ENCODE assay signal across 12 cellular contexts in the genomic region with DNA sequence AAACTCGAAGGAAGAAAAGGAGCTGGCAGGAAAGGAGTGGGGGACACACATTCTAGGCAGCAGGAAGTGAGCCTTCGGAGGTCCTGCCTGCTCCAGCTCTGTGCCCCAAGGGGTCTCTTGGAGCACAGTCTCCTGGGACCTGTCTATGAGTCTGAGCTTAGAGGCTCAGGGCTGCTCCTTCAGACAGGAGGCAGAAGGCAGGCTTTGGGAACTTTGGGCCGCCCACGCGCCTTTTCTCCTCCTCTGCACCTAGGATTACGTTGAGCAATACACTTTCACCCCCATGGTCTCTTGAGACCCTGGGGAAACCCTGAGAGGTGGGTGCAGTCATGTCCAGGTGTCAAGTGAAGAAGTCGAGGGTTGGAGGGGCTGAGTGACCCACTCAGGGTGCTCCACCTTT. TPM values are rescaled to one million over a fixed set of nuclear protein-coding genes. Genes with fewer than 3 reads are reported as not detected.
DNase-seq lines count a peak whose midpoint lies in the region; ATAC-seq, FAIRE-seq and TF ChIP-seq lines count a peak whose summit lies in the region.
"Had no signal": no experiment of that assay in that cellular context is flagged by ENCODE, and none has a peak within 500 bp of the region (broad histone marks: within the 10 kb centered on the region; RNA-seq: fewer than 3 reads in every experiment).

No MANE protein-coding gene starts in this region.

- peak overlapping the region in 9 of 10 donors; percentile 52 to 88 (median 68) for H3K4me3 ChIP-seq in heart right ventricle
- H3K4me3 ChIP-seq in choroid plexus epithelial cell (ENCODE audit: low read depth, low read length), result peak overlapping the region; percentile 68
- H3K4me3 ChIP-seq in upper lobe of left lung, result peak overlapping the region in 3 of 4 donors; percentile 61 to 77 (median 70)

- H3K4me3 Mint-ChIP-seq in nephron, result peak overlapping the region; percentile 90 to 91 (median 91)

- intact Hi-C loops in heart right ventricle (cut with DNase I) (loop anchor here in 1 of 10 donors (2.0 kb wide), 1 partner anchor 27 kb away; the partner anchor contains the start of gene SLC35E4), Right ventricle myocardium superior (cut with DNase I) (no loop called here)

- H3K4me1 ChIP-seq in heart right ventricle (peaks cover 6 to 58% (median 42%) of the 10 kb centered on the region in 9 donors), upper lobe of left lung (peaks cover 36 to 54% (median 40%) of the 10 kb centered on the region in 4 donors)

- H3K27me3 ChIP-seq in heart right ventricle (no peaks in the 10 kb centered on the region), upper lobe of left lung (no peaks in the 10 kb centered on the region)

- no peaks in the 10 kb centered on the region for H3K9me3 Mint-ChIP-seq in nephron

- H3K27ac Mint-ChIP-seq in nephron, result peak overlapping the region; percentile 95 to 99 (median 98)

- 71 to 76% methylated on average over 7 of the region's 7 CpGs for WGBS in heart right ventricle, 2 donors
- WGBS in upper lobe of left lung, 2 donors, result 72 to 76% methylated on average over 7 of the region's 7 CpGs

- no peak for FAIRE-seq in GM12891 (lab: Jason Lieb, UNC)
- FAIRE-seq: A549 had no signal

- H3K9me3 ChIP-seq in heart right ventricle, result no peaks in the 10 kb centered on the region
- H3K9me3 ChIP-seq in upper lobe of left lung, result no peaks in the 10 kb centered on the region
- H3K9me3 ChIP-seq: A549 had no signal

- H3K36me3 Mint-ChIP-seq in nephron (ENCODE audit: low read depth), result peaks cover 15% of the 10 kb centered on the region

- DNase-seq in heart right ventricle (no peak), Right ventricle myocardium superior (no peak), choroid plexus epithelial cell (ENCODE audit: low read depth) (no peak), upper lobe of left lung (no peak), hepatic stellate cell (ENCODE audit: low spot score) (no peak), GM12891 (ENCODE audit: insufficient read length, low spot score) (no peak), NCI-H1105 (lab: John Stamatoyannopoulos, UW) (no peak)
- DNase-seq: activated CD4-positive, alpha-beta T cell treated with anti-CD3 and anti-CD28 coated beads, Interleukin-2, amount 50 U/mL, for 48 hours; NCI-H146; NCI-H748 treated with DMSO at 0.1 percent for 48 hours had no signal

- TF ChIP-seq CTCF in heart right ventricle (IDR thresholded peaks at IDR 0.05), result no peak
- no peak for TF ChIP-seq CTCF in choroid plexus epithelial cell (conservative IDR thresholded peaks at IDR 0.05; ENCODE audit: low read depth, low read length)
- no peak for TF ChIP-seq CTCF in nephron (IDR thresholded peaks at IDR 0.05; ENCODE audit: unreplicated experiment in 3 of 3)
- TF ChIP-seq CTCF in upper lobe of left lung (IDR thresholded peaks at IDR 0.05), result no peak

- no peaks in the 10 kb centered on the region for H3K27me3 Mint-ChIP-seq in nephron (ENCODE audit: low read depth)

- H3K27ac ChIP-seq in heart right ventricle, result peak overlapping the region; percentile 43 to 92 (median 82)
- H3K27ac ChIP-seq in upper lobe of left lung, result peak overlapping the region; percentile 76 to 90 (median 88)

- H3K36me3 ChIP-seq in heart right ventricle, result peaks cover 0 to 34% (median 0%) of the 10 kb centered on the region in 9 donors
- H3K36me3 ChIP-seq in upper lobe of left lung, result peaks cover 0 to 22% (median 10%) of the 10 kb centered on the region in 4 donors

- ATAC-seq in heart right ventricle (no peak), Right ventricle myocardium superior (ENCODE audit: poor library complexity) (no peak), upper lobe of left lung (ENCODE audit: low FRiP score in 2 of 2) (no peak)

- TF ChIP-seq POLR2A in upper lobe of left lung (IDR thresholded peaks at IDR 0.05) (no peak), GM12891 (IDR thresholded peaks at IDR 0.05; ENCODE audit: low read depth, low read length) (no peak)

- peaks cover 28% of the 10 kb centered on the region for H3K4me1 Mint-ChIP-seq in nephron

- TF ChIP-seq EP300 in upper lobe of left lung (IDR thresholded peaks at IDR 0.05), result no peak

TF ChIP-seq in GM12891, 5 proteins besides CTCF, POLR2A, EP300 and RAD21:
- TF ChIP-seq TAF1 (IDR thresholded peaks at IDR 0.05; ENCODE audit: low read depth, low read length) (no peak), POU2F2 (IDR thresholded peaks at IDR 0.05; ENCODE audit: low read depth, low read length) (no peak), PAX5 (IDR thresholded peaks at IDR 0.05; ENCODE audit: insufficient read depth, low read length, severe bottlenecking) (no peak), POLR2AphosphoS5 (IDR thresholded peaks at IDR 0.05; ENCODE audit: low read depth, low read length) (no peak), SPI1 (IDR thresholded peaks at IDR 0.05; ENCODE audit: low read depth, low read length) (no peak)

RNA-seq across cellular contexts. Expression of gene TCN2, which starts 1.0 kb away (rescaled TPM):
- 10 to 100 TPM in 9 of 10 donors, 1 to 10 TPM in 1; 8.9 to 46.8 (median 14.8) TPM for total RNA-seq in heart right ventricle
- 10 to 100 TPM; 11.7 to 17.4 TPM for polyA plus RNA-seq in heart right ventricle
- total RNA-seq in Right ventricle myocardium superior, result 13.4 TPM
- total RNA-seq in upper lobe of left lung, result 10 to 100 TPM; 40.2 to 87.1 (median 60.7) TPM
- polyA plus RNA-seq in GM12891 (2012; ENCODE audit: low read depth, missing spikeins), result 8.4 TPM

RNA-seq across cellular contexts. Expression of gene PES1, which starts 16.2 kb away (rescaled TPM):
- total RNA-seq in heart right ventricle (10 to 100 TPM; 16.3 to 31.3 (median 24.5) TPM), Right ventricle myocardium superior (19.3 TPM), upper lobe of left lung (10 to 100 TPM; 27.2 to 66.9 (median 56.9) TPM)
- 10 to 100 TPM; 26.2 to 51.7 TPM for polyA plus RNA-seq in heart right ventricle
- polyA plus RNA-seq in GM12891 (2012; ENCODE audit: low read depth, missing spikeins), result 68.0 TPM

RNA-seq across cellular contexts. Expression of gene SLC35E4, which starts 27.6 kb away (rescaled TPM):
- total RNA-seq in heart right ventricle (1 to 10 TPM; 1.8 to 6.0 (median 3.1) TPM), Right ventricle myocardium superior (4.1 TPM), upper lobe of left lung (10 to 100 TPM in 2 of 6 donors, 1 to 10 TPM in 4; 1.3 to 14.7 (median 5.8) TPM)
- polyA plus RNA-seq in heart right ventricle, result 1 to 10 TPM; 3.3 to 3.8 TPM
- 0.40 TPM for polyA plus RNA-seq in GM12891 (2012; ENCODE audit: low read depth, missing spikeins)

RNA-seq across cellular contexts. Expression of gene GAL3ST1, which starts 33.5 kb away (rescaled TPM):
- under 1 TPM in 2 of 10 donors, not detected in 8; 0.22 to 0.28 TPM for total RNA-seq in heart right ventricle
- polyA plus RNA-seq in heart right ventricle, result under 1 TPM; 0.29 to 0.49 TPM
- total RNA-seq in Right ventricle myocardium superior, result 0.27 TPM
- total RNA-seq in upper lobe of left lung, result 1 to 10 TPM; 1.7 to 8.4 (median 3.5) TPM
- polyA plus RNA-seq in GM12891 (2012; ENCODE audit: low read depth, missing spikeins), result 0.05 TPM

RNA-seq across cellular contexts. Expression of gene DUSP18, which starts 59.7 kb away (rescaled TPM):
- total RNA-seq in heart right ventricle (1 to 10 TPM; 1.5 to 6.3 (median 2.8) TPM), Right ventricle myocardium superior (2.2 TPM), upper lobe of left lung (10 to 100 TPM; 13.0 to 40.9 (median 29.4) TPM)
- polyA plus RNA-seq in heart right ventricle, result 1 to 10 TPM; 1.6 to 2.3 TPM
- 3.1 TPM for polyA plus RNA-seq in GM12891 (2012; ENCODE audit: low read depth, missing spikeins)
